Comparison of ENCODE assay signal across 9 cellular contexts in the genomic region with DNA sequence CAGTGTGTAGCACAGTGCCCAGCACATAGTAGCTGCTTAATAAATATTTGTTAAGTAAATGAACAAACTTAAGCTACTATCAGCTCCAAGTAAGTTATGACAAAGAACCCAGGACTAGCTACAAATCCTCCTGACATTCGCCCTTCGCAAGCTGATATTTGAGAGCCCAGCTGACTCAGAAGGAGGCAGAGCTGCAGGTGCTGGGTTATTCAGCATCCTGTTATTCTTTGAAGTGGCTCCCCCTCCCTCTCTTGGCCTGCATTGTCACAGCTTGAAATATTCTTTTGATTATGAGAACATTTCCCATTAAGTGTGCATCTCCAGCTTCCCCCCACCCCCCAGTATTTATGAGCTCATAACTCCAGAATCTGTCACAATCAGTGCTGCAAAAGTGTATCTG.
DNase-seq lines count a peak whose midpoint lies in the region; ATAC-seq and TF ChIP-seq lines count a peak whose summit lies in the region.
"Had no signal": no experiment of that assay in that cellular context is flagged by ENCODE, and none has a peak within 500 bp of the region (broad histone marks: within the 10 kb centered on the region; RNA-seq: fewer than 3 reads in every experiment).

No MANE protein-coding gene starts in this region.

- H3K4me1 Mint-ChIP-seq in activated CD4-positive, alpha-beta T cell treated with anti-CD3 and anti-CD28 coated beads, Interleukin-2, amount 10 ng/mL, durations not matched to agents 7 days and 5 days: peaks cover 22% of the 10 kb centered on the region

- ATAC-seq in HG02870 (IDR thresholded peaks at IDR 0.05; ENCODE audit: unreplicated experiment) (no peak), HG03442 (IDR thresholded peaks at IDR 0.05; ENCODE audit: unreplicated experiment) (no peak), HG03045 (IDR thresholded peaks at IDR 0.05; ENCODE audit: unreplicated experiment) (no peak), GM21737 (IDR thresholded peaks at IDR 0.05; ENCODE audit: unreplicated experiment) (no peak)

- DNase-seq in AG04450 (ENCODE audit: low read depth, low spot score) (peak; percentile 63), LoVo (ENCODE audit: low spot score) (peak; percentile 41), fibroblast of pulmonary artery (ENCODE audit: low read depth) (peak; percentile 66)
- peak; percentile 70 for DNase-seq in activated CD4-positive, alpha-beta T cell treated with anti-CD3 and anti-CD28 coated beads, Interleukin-2, amount 10 ng/mL, durations not matched to agents 7 days and 5 days
- DNase-seq: left ventricle myocardium inferior had no signal

- H3K27me3 ChIP-seq in AG04450 (ENCODE audit: control insufficient read depth, insufficient read depth, low read length): peaks cover 2% of the 10 kb centered on the region

- CTCF ChIA-PET in AG04450 (lab: Charles Lee): interaction anchor here (0.5 to 1.0 kb wide), 8 partner anchors 23 to 514 kb away, joined by 3 to 10 read pairs (median 5); no protein-coding TSS in a partner anchor
- CTCF ChIA-PET in activated CD4-positive, alpha-beta T cell treated with anti-CD3 and anti-CD28 coated beads, Interleukin-2, amount 10 ng/mL, durations not matched to agents 7 days and 5 days (lab: Charles Lee): interaction anchor here (0.5 to 1.9 kb wide), 9 partner anchors 9 to 708 kb away, joined by 3 to 9 read pairs (median 3); no protein-coding TSS in a partner anchor

- no peak overlapping the region for H3K27ac Mint-ChIP-seq in activated CD4-positive, alpha-beta T cell treated with anti-CD3 and anti-CD28 coated beads, Interleukin-2, amount 10 ng/mL, durations not matched to agents 7 days and 5 days

- H3K36me3 Mint-ChIP-seq in activated CD4-positive, alpha-beta T cell treated with anti-CD3 and anti-CD28 coated beads, Interleukin-2, amount 10 ng/mL, durations not matched to agents 7 days and 5 days (ENCODE audit: low read depth): no peaks in the 10 kb centered on the region

- POLR2A ChIA-PET in AG04450 (lab: Yijun Ruan, JAX): no interaction called here
- POLR2A ChIA-PET in activated CD4-positive, alpha-beta T cell treated with anti-CD3 and anti-CD28 coated beads, Interleukin-2, amount 10 ng/mL, durations not matched to agents 7 days and 5 days (lab: Charles Lee): no interaction called here

- H3K27me3 Mint-ChIP-seq in activated CD4-positive, alpha-beta T cell treated with anti-CD3 and anti-CD28 coated beads, Interleukin-2, amount 10 ng/mL, durations not matched to agents 7 days and 5 days: peaks cover 6% of the 10 kb centered on the region

- TF ChIP-seq CTCF in AG04450 (IDR thresholded peaks at IDR 0.05; ENCODE audit: low read depth, low read length) (peak; percentile 25; the same call in 1 of the 2 replicates), fibroblast of pulmonary artery (IDR thresholded peaks at IDR 0.05; ENCODE audit: low read length, missing control alignments) (no peak)

- no peaks in the 10 kb centered on the region for H3K9me3 ChIP-seq in AG04450 (ENCODE audit: control insufficient read depth, insufficient read depth, low read length)
- H3K9me3 ChIP-seq: left ventricle myocardium inferior had no signal

- H3K4me3 Mint-ChIP-seq in activated CD4-positive, alpha-beta T cell treated with anti-CD3 and anti-CD28 coated beads, Interleukin-2, amount 10 ng/mL, durations not matched to agents 7 days and 5 days: no peak overlapping the region

- no peaks in the 10 kb centered on the region for H3K9me3 Mint-ChIP-seq in activated CD4-positive, alpha-beta T cell treated with anti-CD3 and anti-CD28 coated beads, Interleukin-2, amount 10 ng/mL, durations not matched to agents 7 days and 5 days

- H3K27ac ChIP-seq in AG04450 (ENCODE audit: low read depth, low read length): no peak overlapping the region
- H3K27ac ChIP-seq: left ventricle myocardium inferior had no signal

- H3K4me3 ChIP-seq in AG04450 (ENCODE audit: low read depth, low read length): no peak overlapping the region
- no peak overlapping the region for H3K4me3 ChIP-seq in fibroblast of pulmonary artery (replicated peaks; ENCODE audit: low read depth, low read length)
- H3K4me3 ChIP-seq: left ventricle myocardium inferior had no signal
